Comparison of ENCODE assay signal across 36 cellular contexts in the genomic region with DNA sequence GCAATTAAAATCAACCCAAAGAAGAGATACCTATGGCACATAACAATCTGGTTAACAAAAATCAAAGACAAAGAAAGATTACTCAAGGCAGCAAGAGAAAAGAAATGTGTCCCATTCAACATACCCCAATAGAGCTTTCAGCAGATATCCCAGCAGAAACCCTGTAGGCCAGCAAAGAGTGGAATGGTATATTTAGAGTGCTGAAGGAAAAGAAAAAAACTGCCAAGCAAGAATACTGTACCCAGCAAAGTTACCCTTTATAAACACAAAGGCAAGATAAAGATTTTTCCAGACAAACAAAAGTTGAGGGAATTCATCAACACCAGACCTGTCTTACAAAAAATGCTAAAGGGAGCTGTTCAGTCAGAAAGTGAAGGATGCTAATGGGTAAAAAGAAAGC.
"Had no signal": no experiment of that assay in that cellular context is flagged by ENCODE, and none has a peak within 500 bp of the region (broad histone marks: within the 10 kb centered on the region; RNA-seq: fewer than 3 reads in every experiment).

No MANE protein-coding gene starts in this region.

- H3K4me1 ChIP-seq: breast epithelium had no signal

- ATAC-seq: activated CD8-positive, alpha-beta T cell treated with anti-CD3 and anti-CD28 coated beads for 36 hours; activated naive CD4-positive, alpha-beta T cell treated with anti-CD3 and anti-CD28 coated beads, Interleukin-2, amount 50 U/mL, for 72 hours; activated T-cell treated with anti-CD3 and anti-CD28 coated beads, Interleukin-2, amount 50 U/mL, for 4 hours; activated T-cell treated with anti-CD3 and anti-CD28 coated beads, Interleukin-2, amount 50 U/mL, for 72 hours; activated T-helper 17 cell treated with anti-CD3 and anti-CD28 coated beads, Interleukin-2, amount 50 U/mL, for 72 hours; body of pancreas had no signal

- H3K4me1 Mint-ChIP-seq: activated B cell treated with CpG ODN at 0.5 μM for 24 hours; activated CD4-positive, alpha-beta T cell treated with anti-CD3 and anti-CD28 coated beads, Interleukin-2, amount 10 ng/mL, durations not matched to agents 24 days and 14 days; activated naive CD8-positive, alpha-beta T cell treated with anti-CD3 and anti-CD28 coated beads for 36 hours; activated T-helper 17 cell treated with anti-CD3 and anti-CD28 coated beads, Interleukin-2, amount 50 U/mL, for 72 hours had no signal

- H3K36me3 ChIP-seq: adrenal gland, brain microvascular endothelial cell, breast epithelium had no signal

- H3K27ac ChIP-seq: adrenal gland, body of pancreas, brain microvascular endothelial cell, breast epithelium, VCaP had no signal

- DNase-seq: activated B cell treated with CpG ODN at 0.5 μM for 24 hours; activated CD4-positive, alpha-beta memory T cell treated with anti-CD3 and anti-CD28 coated beads for 36 hours; activated CD4-positive, alpha-beta T cell treated with anti-CD3 and anti-CD28 coated beads for 4 hours; activated CD4-positive, alpha-beta T cell treated with anti-CD3 and anti-CD28 coated beads, Interleukin-2, amount 10 ng/mL, durations not matched to agents 24 days and 14 days; activated CD4-positive, alpha-beta T cell treated with anti-CD3 and anti-CD28 coated beads, Interleukin-2, amount 50 U/mL, for 1 hour; activated CD4-positive, alpha-beta T cell treated with anti-CD3 and anti-CD28 coated beads, Interleukin-2, amount 50 U/mL, for 4 hours; activated CD4-positive, CD25-positive, alpha-beta regulatory T cell treated with anti-CD3 and anti-CD28 coated beads, Interleukin-2, amount 50 U/mL, for 72 hours; activated CD8-positive, alpha-beta memory T cell treated with anti-CD3 and anti-CD28 coated beads, Interleukin-2, amount 50 U/mL, for 4 hours; activated CD8-positive, alpha-beta T cell treated with anti-CD3 and anti-CD28 coated beads for 36 hours; activated effector memory CD4-positive, alpha-beta T cell treated with anti-CD3 and anti-CD28 coated beads, Interleukin-2, amount 50 U/mL, for 16 hours; activated gamma-delta T cell treated with Interleukin-2 at 50 U/mL for 16 hours; activated naive CD4-positive, alpha-beta T cell; activated naive CD4-positive, alpha-beta T cell treated with anti-CD3 and anti-CD28 coated beads for 36 hours; activated naive CD4-positive, alpha-beta T cell treated with anti-CD3 and anti-CD28 coated beads, Interleukin-2, amount 50 U/mL, for 16 hours; activated naive CD8-positive, alpha-beta T cell treated with anti-CD3 and anti-CD28 coated beads for 36 hours; activated T-cell treated with anti-CD3 and anti-CD28 coated beads for 4 hours; activated T-cell treated with anti-CD3 and anti-CD28 coated beads, Interleukin-2, amount 50 U/mL, for 1 hour; activated T-cell treated with anti-CD3 and anti-CD28 coated beads, Interleukin-2, amount 50 U/mL, for 4 hours; activated T-cell treated with anti-CD3 and anti-CD28 coated beads, Interleukin-2, amount 50 U/mL, for 72 hours; adrenal gland; amniotic stem cell; aorta; body of pancreas; brain microvascular endothelial cell; central memory CD4-positive, alpha-beta T cell; T-helper 2 cell; T-helper 9 cell had no signal

- H3K4me3 ChIP-seq: adrenal gland, body of pancreas, breast epithelium had no signal

- H3K27me3 ChIP-seq: adrenal gland, body of pancreas, brain microvascular endothelial cell, breast epithelium had no signal

- H3K4me3 Mint-ChIP-seq: activated B cell treated with CpG ODN at 0.5 μM for 24 hours; activated CD4-positive, alpha-beta memory T cell treated with anti-CD3 and anti-CD28 coated beads for 36 hours; activated CD4-positive, alpha-beta T cell treated with anti-CD3 and anti-CD28 coated beads, Interleukin-2, amount 10 ng/mL, durations not matched to agents 24 days and 14 days; activated CD8-positive, alpha-beta T cell treated with anti-CD3 and anti-CD28 coated beads for 36 hours; activated naive CD4-positive, alpha-beta T cell treated with anti-CD3 and anti-CD28 coated beads for 36 hours; activated naive CD8-positive, alpha-beta T cell treated with anti-CD3 and anti-CD28 coated beads for 36 hours; activated T-cell treated with anti-CD3 and anti-CD28 coated beads, Interleukin-2, amount 50 U/mL, for 4 hours; activated T-cell treated with anti-CD3 and anti-CD28 coated beads, Interleukin-2, amount 50 U/mL, for 72 hours; activated T-helper 1 cell treated with anti-CD3 and anti-CD28 coated beads, Interleukin-12 subunit alpha, Interleukin-12 subunit beta, Interleukin-2, Interleukin-4 antibody, amounts not matched to agents 30 ng/mL and 10 ng/mL and 1 ng/mL, durations not matched to agents 14 hours and 24 hours and 36 hours; activated T-helper 17 cell treated with anti-CD3 and anti-CD28 coated beads, Interleukin-2, amount 50 U/mL, for 72 hours; T-helper 1 cell treated with Interleukin-12 subunit alpha and Interleukin-12 subunit beta and Interleukin-4 antibody, amounts not matched to agents 30 μg/mL and 1 μg/mL, for 36 hours; T-helper 2 cell treated with Interferon-gamma antibody and Interleukin-4, amounts not matched to agents 5 μg/mL and 100 μg/mL, for 36 hours had no signal

- FAIRE-seq: astrocyte, TTC549 had no signal

- H3K9me3 ChIP-seq: adrenal gland, body of pancreas had no signal

- H3K27ac Mint-ChIP-seq: activated B cell treated with CpG ODN at 0.5 μM for 24 hours; activated CD4-positive, alpha-beta memory T cell treated with anti-CD3 and anti-CD28 coated beads for 36 hours; activated CD4-positive, alpha-beta T cell treated with anti-CD3 and anti-CD28 coated beads, Interleukin-2, amount 10 ng/mL, durations not matched to agents 24 days and 14 days; activated CD8-positive, alpha-beta T cell treated with anti-CD3 and anti-CD28 coated beads for 36 hours; activated naive CD4-positive, alpha-beta T cell treated with anti-CD3 and anti-CD28 coated beads for 36 hours; activated naive CD4-positive, alpha-beta T cell treated with anti-CD3 and anti-CD28 coated beads, Interleukin-2, amount 50 U/mL, for 72 hours; activated naive CD8-positive, alpha-beta T cell treated with anti-CD3 and anti-CD28 coated beads for 36 hours; activated T-cell treated with anti-CD3 and anti-CD28 coated beads, Interleukin-2, amount 50 U/mL, for 72 hours; activated T-helper 1 cell treated with anti-CD3 and anti-CD28 coated beads, Interleukin-12 subunit alpha, Interleukin-12 subunit beta, Interleukin-2, Interleukin-4 antibody, amounts not matched to agents 30 ng/mL and 10 ng/mL and 1 ng/mL, durations not matched to agents 14 hours and 24 hours and 36 hours; activated T-helper 17 cell treated with anti-CD3 and anti-CD28 coated beads, Interleukin-2, amount 50 U/mL, for 72 hours; T-helper 1 cell treated with Interleukin-12 subunit alpha and Interleukin-12 subunit beta and Interleukin-4 antibody, amounts not matched to agents 30 μg/mL and 1 μg/mL, for 36 hours; T-helper 2 cell treated with Interferon-gamma antibody and Interleukin-4, amounts not matched to agents 5 μg/mL and 100 μg/mL, for 36 hours had no signal

- H3K27me3 Mint-ChIP-seq: activated B cell treated with CpG ODN at 0.5 μM for 24 hours; activated CD4-positive, alpha-beta T cell treated with anti-CD3 and anti-CD28 coated beads, Interleukin-2, amount 10 ng/mL, durations not matched to agents 24 days and 14 days; activated CD8-positive, alpha-beta T cell treated with anti-CD3 and anti-CD28 coated beads for 36 hours; activated naive CD8-positive, alpha-beta T cell treated with anti-CD3 and anti-CD28 coated beads for 36 hours had no signal
